9 cellular contexts compared by ENCODE assay signal in genomic region chr11:119340335-119341221, GRCh38. TPM values are rescaled to one million over a fixed set of nuclear protein-coding genes. Genes with fewer than 3 reads are reported as not detected.
DNase-seq lines count a peak whose midpoint lies in the region; ATAC-seq, FAIRE-seq and TF ChIP-seq lines count a peak whose summit lies in the region.
"Had no signal": no experiment of that assay in that cellular context is flagged by ENCODE, and none has a peak within 500 bp of the region (broad histone marks: within the 10 kb centered on the region; RNA-seq: fewer than 3 reads in every experiment).

C1QTNF5 (minus strand) TSS chr11:119340883; CDS start chr11:119340397, 486 bp downstream.

- DNase-seq in HK-2 (ENCODE audit: unreplicated experiment), result peak; percentile 51
- peak; percentile 77 for DNase-seq in colonic mucosa
- DNase-seq in small intestine, result peak; percentile 69
- no peak for DNase-seq in NCI-H2171 (lab: John Stamatoyannopoulos, UW)
- no peak for DNase-seq in KG1 (lab: John Stamatoyannopoulos, UW)
- no peak for DNase-seq in SIG-M5 treated with dmso at 0.1 percent for 504 hours (lab: John Stamatoyannopoulos, UW; ENCODE audit: unreplicated experiment)
- DNase-seq: stimulated activated naive B cell treated with anti-CD40 and anti-IgM and Interleukin-4, amounts not matched to agents 10 μg/mL and 1 μg/mL and 100 μg/mL, for 72 hours had no signal

- WGBS in small intestine, 3 donors, result 3 to 4% (median 4%) methylated on average over 32 to 53 of the region's 53 CpGs

- no peaks in the 10 kb centered on the region for H3K36me3 ChIP-seq in colonic mucosa
- H3K36me3 ChIP-seq in small intestine (ENCODE audit: control insufficient read depth in 2 of 2, insufficient read depth in 2 of 2, low read length in 2 of 2), result peaks cover 0 to 2% of the 10 kb centered on the region in 2 donors

- H3K4me1 ChIP-seq in colonic mucosa, result peaks cover 17% of the 10 kb centered on the region
- H3K4me1 ChIP-seq in small intestine (ENCODE audit: control insufficient read depth in 2 of 2, insufficient read depth in 1 of 2, low read depth in 1 of 2, low read length in 1 of 2), result peaks cover 3 to 5% of the 10 kb centered on the region in 2 donors

- H3K27me3 ChIP-seq in colonic mucosa (peaks cover 18% of the 10 kb centered on the region), layer of hippocampus (ENCODE audit: control insufficient read depth, insufficient read depth, low read length) (no peaks in the 10 kb centered on the region), small intestine (ENCODE audit: control insufficient read depth in 2 of 2, insufficient read depth in 2 of 2, low read length in 2 of 2) (no peaks in the 10 kb centered on the region)

- intact Hi-C loops in colonic mucosa (cut with DNase I), result no loop called here

- H3K4me3 ChIP-seq in colonic mucosa, result peak within 1 kb of the TSS; percentile 34
- H3K4me3 ChIP-seq in small intestine (ENCODE audit: low read depth in 1 of 2, low read length in 2 of 2), result peak within 1 kb of the TSS; percentile 26 to 48

- H3K27ac ChIP-seq in colonic mucosa (peak within 1 kb of the TSS; percentile 68), layer of hippocampus (ENCODE audit: low read depth, low read length) (peak within 1 kb of the TSS; percentile 71), small intestine (ENCODE audit: low read depth in 1 of 2, low read length in 1 of 2) (peak within 1 kb of the TSS; percentile 56 to 86)

- no peak for FAIRE-seq in small intestine (lab: Jason Lieb, UNC)

- TF ChIP-seq CTCF in colonic mucosa (IDR thresholded peaks at IDR 0.05), result no peak

- H3K9ac ChIP-seq in colonic mucosa (ENCODE audit: low read depth in 2 of 2, low read length in 2 of 2), result peak within 1 kb of the TSS; percentile 61 to 75

- ATAC-seq in GM19463 (IDR thresholded peaks at IDR 0.05; ENCODE audit: unreplicated experiment), result no peak

- H3K9me3 ChIP-seq in colonic mucosa, result no peaks in the 10 kb centered on the region
- no peaks in the 10 kb centered on the region for H3K9me3 ChIP-seq in small intestine (ENCODE audit: control insufficient read depth, low read depth)

RNA-seq across cellular contexts. Expression of gene C1QTNF5, which starts in this region (rescaled TPM):
- 1 to 10 TPM; 5.3 to 8.7 TPM for total RNA-seq in colonic mucosa
- polyA plus RNA-seq in small intestine, result 10 to 100 TPM in 1 of 3 donors, 1 to 10 TPM in 1, under 1 TPM in 1; 0.89 to 22.5 (median 7.3) TPM

Comparison
In these comparisons a context has a peak if more than half of its experiments do, and no peak if none do; other contexts are left out.
1. DNase-seq: peak in HK-2 (single experiment), colonic mucosa (single experiment) and small intestine (single experiment); none in NCI-H2171 (single experiment), KG1 (single experiment) and SIG-M5 treated with dmso at 0.1 percent for 504 hours (single experiment).
2. Peak in every context shown above with its lines, with median percentiles within 50 percentile points of each other: H3K27ac ChIP-seq.